Comparison of ENCODE assay signal across 1 cellular context in genomic region chr6:44073612-44074382, GRCh38.
TF ChIP-seq lines count a peak whose summit lies in the region.

No MANE protein-coding gene starts in this region.

TF ChIP-seq in HepG2, 621 proteins besides CTCF, POLR2A, EP300 and RAD21 (continued from another document and continues in another):
- TF ChIP-seq HNF1A (IDR thresholded peaks at IDR 0.05; ENCODE audit: low read depth) (no peak), HNF1A (CRISPR knock-in tag; IDR thresholded peaks at IDR 0.05; ENCODE audit: borderline replicate concordance) (peak; percentile 57; the same call in 1 of the 2 replicates), DMAP1 (CRISPR knock-in tag; IDR thresholded peaks at IDR 0.05) (peak; percentile 9; the same call in 1 of the 2 replicates), GMEB1 (CRISPR knock-in tag; IDR thresholded peaks at IDR 0.05; ENCODE audit: borderline replicate concordance) (no peak), IKZF4 (CRISPR knock-in tag; IDR thresholded peaks at IDR 0.05; ENCODE audit: borderline replicate concordance, low read depth, not compliant biosample characterization) (no peak), DPF2 (CRISPR knock-in tag; IDR thresholded peaks at IDR 0.05; ENCODE audit: borderline replicate concordance, low read depth) (no peak), ZNF572 (CRISPR knock-in tag; IDR thresholded peaks at IDR 0.05) (peak; percentile 99), NRL (CRISPR knock-in tag; IDR thresholded peaks at IDR 0.05; ENCODE audit: borderline replicate concordance) (0 out of 2 replicates have a peak, but pooled peaks have one; percentile 27), HIVEP1 (CRISPR knock-in tag; IDR thresholded peaks at IDR 0.05) (no peak; the same call in 1 of the 2 replicates), CREB1 (IDR thresholded peaks at IDR 0.05) (no peak), CREB1 (CRISPR knock-in tag; IDR thresholded peaks at IDR 0.05) (no peak), ZNF607 (CRISPR knock-in tag; IDR thresholded peaks at IDR 0.05; ENCODE audit: borderline replicate concordance) (0 out of 2 replicates have a peak, but pooled peaks have one; percentile 69), IKZF1 (IDR thresholded peaks at IDR 0.05) (no peak), GATA4 (IDR thresholded peaks at IDR 0.05; ENCODE audit: borderline replicate concordance, low read depth) (0 out of 2 replicates have a peak, but pooled peaks have one; percentile 55), TRIM24 (CRISPR knock-in tag; IDR thresholded peaks at IDR 0.05) (no peak), DR1 (CRISPR knock-in tag; IDR thresholded peaks at IDR 0.05) (no peak), ZNF274 (CRISPR knock-in tag; IDR thresholded peaks at IDR 0.05) (no peak), ZBTB10 (CRISPR knock-in tag; IDR thresholded peaks at IDR 0.05; ENCODE audit: borderline replicate concordance) (no peak), ZSCAN21 (CRISPR knock-in tag; IDR thresholded peaks at IDR 0.05; ENCODE audit: borderline replicate concordance) (no peak; the same call in 1 of the 2 replicates), NFKBIZ (CRISPR knock-in tag; IDR thresholded peaks at IDR 0.05) (no peak), ZNF543 (CRISPR knock-in tag; IDR thresholded peaks at IDR 0.05) (peak; percentile 89; the same call in 1 of the 2 replicates), MIER3 (CRISPR knock-in tag; IDR thresholded peaks at IDR 0.05; ENCODE audit: borderline replicate concordance) (no peak), TEAD3 (CRISPR knock-in tag; optimal IDR thresholded peaks at IDR 0.05; ENCODE audit: borderline replicate concordance) (peak; percentile 43), RELA (CRISPR knock-in tag; IDR thresholded peaks at IDR 0.05) (no peak), CHCHD3 (CRISPR knock-in tag; IDR thresholded peaks at IDR 0.05) (0 out of 2 replicates have a peak, but pooled peaks have one; percentile 63), ZNF407 (CRISPR knock-in tag; IDR thresholded peaks at IDR 0.05; ENCODE audit: not compliant biosample characterization) (peak; percentile 16), FOXA1 (IDR thresholded peaks at IDR 0.05) (no peak), FOXA1 (CRISPR knock-in tag; IDR thresholded peaks at IDR 0.05) (no peak), ZNF556 (CRISPR knock-in tag; IDR thresholded peaks at IDR 0.05; ENCODE audit: borderline replicate concordance) (peak; percentile 37; the same call in 1 of the 2 replicates), ZFYVE20 (CRISPR knock-in tag; IDR thresholded peaks at IDR 0.05; ENCODE audit: borderline replicate concordance, low read depth) (no peak), GABPB1 (CRISPR knock-in tag; IDR thresholded peaks at IDR 0.05) (no peak), SRY (CRISPR knock-in tag; IDR thresholded peaks at IDR 0.05) (no peak), CREBL2 (CRISPR knock-in tag; IDR thresholded peaks at IDR 0.05; ENCODE audit: borderline replicate concordance) (no peak), ZBTB42 (CRISPR knock-in tag; IDR thresholded peaks at IDR 0.05) (peak; percentile 88; the same call in 1 of the 2 replicates), HDAC6 (IDR thresholded peaks at IDR 0.05; ENCODE audit: low read depth, low read length) (no peak), MBD4 (IDR thresholded peaks at IDR 0.05; ENCODE audit: borderline replicate concordance, low read length) (no peak), RFXAP (CRISPR knock-in tag; IDR thresholded peaks at IDR 0.05; ENCODE audit: borderline replicate concordance) (0 out of 2 replicates have a peak, but pooled peaks have one; percentile 7), HOXA7 (CRISPR knock-in tag; IDR thresholded peaks at IDR 0.05) (no peak)
- TF ChIP-seq, protein P1, sequence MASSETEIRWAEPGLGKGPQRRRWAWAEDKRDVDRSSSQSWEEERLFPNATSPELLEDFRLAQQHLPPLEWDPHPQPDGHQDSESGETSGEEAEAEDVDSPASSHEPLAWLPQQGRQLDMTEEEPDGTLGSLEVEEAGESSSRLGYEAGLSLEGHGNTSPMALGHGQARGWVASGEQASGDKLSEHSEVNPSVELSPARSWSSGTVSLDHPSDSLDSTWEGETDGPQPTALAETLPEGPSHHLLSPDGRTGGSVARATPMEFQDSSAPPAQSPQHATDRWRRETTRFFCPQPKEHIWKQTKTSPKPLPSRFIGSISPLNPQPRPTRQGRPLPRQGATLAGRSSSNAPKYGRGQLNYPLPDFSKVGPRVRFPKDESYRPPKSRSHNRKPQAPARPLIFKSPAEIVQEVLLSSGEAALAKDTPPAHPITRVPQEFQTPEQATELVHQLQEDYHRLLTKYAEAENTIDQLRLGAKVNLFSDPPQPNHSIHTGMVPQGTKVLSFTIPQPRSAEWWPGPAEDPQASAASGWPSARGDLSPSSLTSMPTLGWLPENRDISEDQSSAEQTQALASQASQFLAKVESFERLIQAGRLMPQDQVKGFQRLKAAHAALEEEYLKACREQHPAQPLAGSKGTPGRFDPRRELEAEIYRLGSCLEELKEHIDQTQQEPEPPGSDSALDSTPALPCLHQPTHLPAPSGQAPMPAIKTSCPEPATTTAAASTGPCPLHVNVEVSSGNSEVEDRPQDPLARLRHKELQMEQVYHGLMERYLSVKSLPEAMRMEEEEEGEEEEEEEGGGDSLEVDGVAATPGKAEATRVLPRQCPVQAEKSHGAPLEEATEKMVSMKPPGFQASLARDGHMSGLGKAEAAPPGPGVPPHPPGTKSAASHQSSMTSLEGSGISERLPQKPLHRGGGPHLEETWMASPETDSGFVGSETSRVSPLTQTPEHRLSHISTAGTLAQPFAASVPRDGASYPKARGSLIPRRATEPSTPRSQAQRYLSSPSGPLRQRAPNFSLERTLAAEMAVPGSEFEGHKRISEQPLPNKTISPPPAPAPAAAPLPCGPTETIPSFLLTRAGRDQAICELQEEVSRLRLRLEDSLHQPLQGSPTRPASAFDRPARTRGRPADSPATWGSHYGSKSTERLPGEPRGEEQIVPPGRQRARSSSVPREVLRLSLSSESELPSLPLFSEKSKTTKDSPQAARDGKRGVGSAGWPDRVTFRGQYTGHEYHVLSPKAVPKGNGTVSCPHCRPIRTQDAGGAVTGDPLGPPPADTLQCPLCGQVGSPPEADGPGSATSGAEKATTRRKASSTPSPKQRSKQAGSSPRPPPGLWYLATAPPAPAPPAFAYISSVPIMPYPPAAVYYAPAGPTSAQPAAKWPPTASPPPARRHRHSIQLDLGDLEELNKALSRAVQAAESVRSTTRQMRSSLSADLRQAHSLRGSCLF (CRISPR knock-in tag; IDR thresholded peaks at IDR 0.05; ENCODE audit: borderline replicate concordance), result no peak
